8 cellular contexts compared by ENCODE assay signal in genomic region chr21:39314155-39315027, GRCh38. TPM values are rescaled to one million over a fixed set of nuclear protein-coding genes. Genes with fewer than 3 reads are reported as not detected.
A peak's percentile ranks its signal among the peaks of the same experiment; 100 is the strongest.
DNase-seq lines count a peak whose midpoint lies in the region; ATAC-seq and TF ChIP-seq lines count a peak whose summit lies in the region.

No MANE protein-coding gene starts in this region.

- DNase-seq in CD1c-positive myeloid dendritic cell (ENCODE audit: extremely low spot score), result peak; percentile 18
- peak; percentile 20 for DNase-seq in HuH-7 (ENCODE audit: low spot score)
- peak; percentile 41 to 54 for DNase-seq in SHP77 (lab: John Stamatoyannopoulos, UW)
- peak; percentile 53 for DNase-seq in activated naive CD4-positive, alpha-beta T cell treated with anti-CD3 and anti-CD28 coated beads, Interleukin-2, amount 50 U/mL, for 16 hours
- peak; percentile 55 for DNase-seq in germinal center (ENCODE audit: low spot score)
- peak; percentile 77 for DNase-seq in type B pancreatic cell (ENCODE audit: extremely low spot score, unreplicated experiment)

- no peaks in the 10 kb centered on the region for H3K9me3 ChIP-seq in neutrophil

- peak overlapping the region; percentile 95 for H3K27ac ChIP-seq in neutrophil

- H3K36me3 Mint-ChIP-seq in type B pancreatic cell, result peaks cover 19% of the 10 kb centered on the region

- peaks cover 35% of the 10 kb centered on the region for H3K4me1 Mint-ChIP-seq in type B pancreatic cell (ENCODE audit: unreplicated experiment)

- peaks cover 7% of the 10 kb centered on the region for H3K36me3 ChIP-seq in neutrophil

- H3K4me3 Mint-ChIP-seq in type B pancreatic cell, result peak overlapping the region; percentile 94

- H3K9me3 Mint-ChIP-seq in type B pancreatic cell, result no peaks in the 10 kb centered on the region

- peak overlapping the region; percentile 96 for H3K27ac Mint-ChIP-seq in type B pancreatic cell

- no peak for TF ChIP-seq CTCF in neutrophil (IDR thresholded peaks at IDR 0.05)
- TF ChIP-seq CTCF in type B pancreatic cell (conservative IDR thresholded peaks at IDR 0.05), result no peak

- peaks cover 13 to 21% of the 10 kb centered on the region in 2 experiments for H3K4me1 ChIP-seq in neutrophil (ENCODE audit: control insufficient read depth in 1 of 2, insufficient read depth in 1 of 2, low read depth in 1 of 2, low read length in 1 of 2)

- H3K27me3 ChIP-seq in neutrophil, result no peaks in the 10 kb centered on the region

- H3K27me3 Mint-ChIP-seq in type B pancreatic cell, result peaks cover 8% of the 10 kb centered on the region

- peak; percentile 10 for ATAC-seq in GM21367 (IDR thresholded peaks at IDR 0.05; ENCODE audit: unreplicated experiment)

- H3K4me3 ChIP-seq in neutrophil (ENCODE audit: low read depth in 1 of 2, low read length in 1 of 2), result peak overlapping the region; percentile 88 to 99

RNA-seq across cellular contexts. Expression of gene BRWD1, which starts 1.0 kb away (rescaled TPM):
- 44.7 and 48.0 TPM in 2 replicates for total RNA-seq in type B pancreatic cell (ENCODE audit: low replicate concordance)

RNA-seq across cellular contexts. Expression of gene HMGN1, which starts 34.5 kb away (rescaled TPM):
- 466 and 479 TPM in 2 replicates for total RNA-seq in type B pancreatic cell (ENCODE audit: low replicate concordance)

Comparison
In these comparisons a context has a peak if more than half of its experiments do, and no peak if none do; other contexts are left out.
1. Peak in every context shown above with its lines: DNase-seq, ATAC-seq, H3K4me3 ChIP-seq and H3K27ac ChIP-seq.
2. DNase-seq: peak in every context shown above with its lines; median percentile 77 in type B pancreatic cell; 55 in germinal center; 53 in activated naive CD4-positive, alpha-beta T cell treated with anti-CD3 and anti-CD28 coated beads, Interleukin-2, amount 50 U/mL, for 16 hours; 48 in SHP77; 20 in HuH-7; 18 in CD1c-positive myeloid dendritic cell.